In genomic region chr2:85162746-85163301, GRCh38 we compare ENCODE assay signal across 1 cellular context.
TF ChIP-seq lines count a peak whose summit lies in the region.

No MANE protein-coding gene starts in this region.

TF ChIP-seq in GM23338, 12 proteins besides CTCF, POLR2A, EP300 and RAD21 (continued from another document):
- TF ChIP-seq ETS1 (IDR thresholded peaks at IDR 0.05): no peak
- no peak for TF ChIP-seq EZH2phosphoT487 (IDR thresholded peaks at IDR 0.05; ENCODE audit: unreplicated experiment)
- TF ChIP-seq EZH2 (IDR thresholded peaks at IDR 0.05; ENCODE audit: low read depth, unreplicated experiment): no peak
- TF ChIP-seq CREB1 (CRISPR knock-in tag; IDR thresholded peaks at IDR 0.05; ENCODE audit: low read depth): no peak
- TF ChIP-seq REST (IDR thresholded peaks at IDR 0.05; ENCODE audit: unreplicated experiment): no peak
